Comparison of ENCODE assay signal across 8 cellular contexts in genomic region chr14:71290960-71291466, GRCh38. TPM values are rescaled to one million over a fixed set of nuclear protein-coding genes. Genes with fewer than 3 reads are reported as not detected.
DNase-seq lines count a peak whose midpoint lies in the region; ATAC-seq, FAIRE-seq and TF ChIP-seq lines count a peak whose summit lies in the region.

No MANE protein-coding gene starts in this region.

- H3K27me3 ChIP-seq in right cardiac atrium (ENCODE audit: control insufficient read depth, insufficient read depth), result no peaks in the 10 kb centered on the region
- H3K27me3 ChIP-seq in KMS-11 (ENCODE audit: insufficient read depth, low read depth), result no peaks in the 10 kb centered on the region

- H3K79me2 ChIP-seq in KMS-11 (ENCODE audit: insufficient read depth, low read depth), result no peaks in the 10 kb centered on the region

- TF ChIP-seq CTCF in KMS-11 (conservative IDR thresholded peaks at IDR 0.05; ENCODE audit: low read depth, low read length) (no peak), kidney (IDR thresholded peaks at IDR 0.05; ENCODE audit: borderline replicate concordance, extremely low read depth, insufficient read depth) (no peak)

- H3K4me3 ChIP-seq in right cardiac atrium (ENCODE audit: low read length), result no peak overlapping the region
- no peak overlapping the region for H3K4me3 ChIP-seq in KMS-11 (IDR thresholded peaks at IDR 0.05; ENCODE audit: insufficient read depth, low read depth, low read length)
- H3K4me3 ChIP-seq in kidney (ENCODE audit: low read length in 2 of 2), result no peak overlapping the region

- peak overlapping the region; percentile 41 for H2AFZ ChIP-seq in KMS-11 (ENCODE audit: low read depth)

- intact Hi-C loops in right cardiac atrium (cut with DNase I) (no loop called here), cardiac septum (cut with DNase I) (no loop called here), kidney (cut with DNase I) (no loop called here)

- no peak for DNase-seq in right cardiac atrium
- no peak for DNase-seq in cardiac septum (ENCODE audit: low spot score)
- peak; percentile 44 to 59 for DNase-seq in activated T-cell treated with anti-CD3 and anti-CD28 coated beads, Interleukin-2, amount 50 U/mL, for 48 hours
- DNase-seq in inferior parietal cortex (ENCODE audit: extremely low spot score), result peak; percentile 41
- peak; percentile 56 for DNase-seq in stimulated activated CD8-positive, alpha-beta memory T cell treated with anti-CD3 and anti-CD28 coated beads, Interleukin-4, amount 100 ng/mL, for 48 hours
- no peak for DNase-seq in NCI-H748 (lab: John Stamatoyannopoulos, UW; ENCODE audit: unreplicated experiment)
- DNase-seq in kidney, result no peak

- H3K36me3 ChIP-seq in KMS-11 (ENCODE audit: insufficient read depth), result no peaks in the 10 kb centered on the region
- H3K36me3 ChIP-seq in kidney (ENCODE audit: control insufficient read depth in 1 of 2, insufficient read depth in 2 of 2, low read length in 2 of 2), result no peaks in the 10 kb centered on the region

- H4K20me1 ChIP-seq in KMS-11 (ENCODE audit: insufficient read depth), result no peaks in the 10 kb centered on the region

- WGBS in right cardiac atrium, result 46% methylated on average over 4 of the region's 4 CpGs

- peak overlapping the region; percentile 52 for H3K9ac ChIP-seq in KMS-11
- H3K9ac ChIP-seq in kidney (ENCODE audit: low read length in 2 of 2), result no peak overlapping the region

- peak overlapping the region; percentile 76 for H3K4me2 ChIP-seq in KMS-11

- H3K9me3 ChIP-seq in right cardiac atrium (ENCODE audit: control insufficient read depth, low read length) (no peaks in the 10 kb centered on the region), kidney (ENCODE audit: control insufficient read depth in 1 of 2, low read length in 2 of 2) (no peaks in the 10 kb centered on the region)

- ATAC-seq in right cardiac atrium, result peak; percentile 33 to 73

- FAIRE-seq in kidney (lab: Jason Lieb, UNC), result no peak

- H3K4me1 ChIP-seq in right cardiac atrium (ENCODE audit: control insufficient read depth, insufficient read depth, low read length) (no peaks in the 10 kb centered on the region), KMS-11 (ENCODE audit: low read depth, poor library complexity, severe bottlenecking) (peaks cover 42% of the 10 kb centered on the region), kidney (ENCODE audit: control insufficient read depth in 1 of 2, insufficient read depth in 1 of 2, low read depth in 1 of 2, low read length in 2 of 2) (no peaks in the 10 kb centered on the region)

- H3K27ac ChIP-seq in right cardiac atrium (ENCODE audit: low read length) (no peak overlapping the region), KMS-11 (peak overlapping the region; percentile 96), kidney (ENCODE audit: low read depth in 2 of 2, low read length in 2 of 2) (no peak overlapping the region)

RNA-seq across cellular contexts. Expression of gene SIPA1L1, which starts 29.3 kb away (rescaled TPM):
- total RNA-seq in right cardiac atrium, result 1 to 10 TPM; 6.8 to 8.9 (median 7.9) TPM
- 3.3 TPM for polyA plus RNA-seq in right cardiac atrium
- total RNA-seq in cardiac septum, result 14.3 TPM
- 79.1 TPM for total RNA-seq in kidney
- 23.3 TPM for polyA plus RNA-seq in kidney (ENCODE audit: insufficient read depth, low read depth, low replicate concordance)

Comparison
In these comparisons a context has a peak if more than half of its experiments do, and no peak if none do; other contexts are left out.
1. DNase-seq: peak in activated T-cell treated with anti-CD3 and anti-CD28 coated beads, Interleukin-2, amount 50 U/mL, for 48 hours (2 of 2), inferior parietal cortex (single experiment) and stimulated activated CD8-positive, alpha-beta memory T cell treated with anti-CD3 and anti-CD28 coated beads, Interleukin-4, amount 100 ng/mL, for 48 hours (single experiment); none in right cardiac atrium (0 of 3), cardiac septum (single experiment), NCI-H748 (single experiment) and kidney (single experiment).